Comparison of ENCODE assay signal across 17 cellular contexts in genomic region chr9:113542741-113543140, GRCh38.
DNase-seq lines count a peak whose midpoint lies in the region; ATAC-seq and TF ChIP-seq lines count a peak whose summit lies in the region.
"Had no signal": no experiment of that assay in that cellular context is flagged by ENCODE, and none has a peak within 500 bp of the region (broad histone marks: within the 10 kb centered on the region; RNA-seq: fewer than 3 reads in every experiment).

No MANE protein-coding gene starts in this region.

- H3T11ph ChIP-seq in H9 (ENCODE audit: low read length) = no peak overlapping the region

- H3F3A ChIP-seq in neural progenitor cell (ENCODE audit: low read depth) = no peaks in the 10 kb centered on the region

- H3K27me3 ChIP-seq in neural progenitor cell = no peaks in the 10 kb centered on the region
- no peaks in the 10 kb centered on the region for H3K27me3 ChIP-seq in H9 (ENCODE audit: insufficient read depth, low read length)
- H3K27me3 ChIP-seq: gastrocnemius medialis had no signal

- no peak overlapping the region for H3K4me3 Mint-ChIP-seq in activated CD8-positive, alpha-beta T cell treated with anti-CD3 and anti-CD28 coated beads for 36 hours
- H3K4me3 Mint-ChIP-seq in glutamatergic neuron (ENCODE audit: unreplicated experiment) (no peak overlapping the region), neural progenitor cell (no peak overlapping the region), H9 (no peak overlapping the region)
- H3K4me3 Mint-ChIP-seq: activated CD4-positive, alpha-beta T cell treated with anti-CD3 and anti-CD28 coated beads for 36 hours had no signal

- H3K27ac ChIP-seq in neural progenitor cell = no peak overlapping the region
- H3K27ac ChIP-seq in H9 (ENCODE audit: insufficient read length, low read depth, low read length) = no peak overlapping the region
- H3K27ac ChIP-seq: epithelial cell of prostate had no signal

- TF ChIP-seq CTCF in activated CD8-positive, alpha-beta T cell treated with anti-CD3 and anti-CD28 coated beads for 36 hours (IDR thresholded peaks at IDR 0.05) = no peak
- TF ChIP-seq CTCF in glutamatergic neuron (IDR thresholded peaks at IDR 0.05; ENCODE audit: partially characterized antibody, unreplicated experiment) (no peak), neural progenitor cell (IDR thresholded peaks at IDR 0.05) (no peak), H9 (conservative IDR thresholded peaks at IDR 0.05) (no peak)

- no peaks in the 10 kb centered on the region for H3K9me3 Mint-ChIP-seq in activated CD8-positive, alpha-beta T cell treated with anti-CD3 and anti-CD28 coated beads for 36 hours
- H3K9me3 Mint-ChIP-seq in glutamatergic neuron (ENCODE audit: unreplicated experiment) (peaks cover 11% of the 10 kb centered on the region), neural progenitor cell (no peaks in the 10 kb centered on the region), H9 (no peaks in the 10 kb centered on the region)

- WGBS in H9 (ENCODE audit: extremely low coverage, insufficient read length, low lambda C conversion rate) = no CpG with 5 or more reads among the region's 5 CpGs

- no peak overlapping the region for H4K5ac ChIP-seq in H9 (ENCODE audit: insufficient read length, low read depth, low read length)

- peak overlapping the region; percentile 36 for H3K27ac Mint-ChIP-seq in activated CD8-positive, alpha-beta T cell treated with anti-CD3 and anti-CD28 coated beads for 36 hours
- H3K27ac Mint-ChIP-seq in glutamatergic neuron (ENCODE audit: unreplicated experiment) (peak overlapping the region; percentile 82), neural progenitor cell (peak overlapping the region; percentile 95), H9 (peak overlapping the region in 1 of 3 experiments; percentile 57; a peak in 1 of 7 replicates)
- H3K27ac Mint-ChIP-seq: activated CD4-positive, alpha-beta T cell treated with anti-CD3 and anti-CD28 coated beads for 36 hours had no signal

- H4K91ac ChIP-seq in H9 (ENCODE audit: insufficient read length, low read depth, low read length) = no peak overlapping the region

- H3K23ac ChIP-seq in H9 (ENCODE audit: insufficient read length, low read depth, low read length) = no peak overlapping the region

- CTCF ChIA-PET in activated CD8-positive, alpha-beta T cell treated with anti-CD3 and anti-CD28 coated beads for 36 hours (lab: Charles Lee) = no interaction called here

- H4K20me1 ChIP-seq in neural progenitor cell (ENCODE audit: low read depth) (no peaks in the 10 kb centered on the region), H9 (ENCODE audit: control insufficient read depth, insufficient read depth, insufficient read length) (no peaks in the 10 kb centered on the region)

- no peaks in the 10 kb centered on the region for H3K79me2 ChIP-seq in neural progenitor cell (ENCODE audit: low read depth)
- no peaks in the 10 kb centered on the region for H3K79me2 ChIP-seq in H9 (ENCODE audit: insufficient read depth, low read length)

- no peak overlapping the region for H3K56ac ChIP-seq in H9 (ENCODE audit: insufficient read length, low read depth, low read length)

- intact Hi-C loops in activated CD8-positive, alpha-beta T cell treated with anti-CD3 and anti-CD28 coated beads for 36 hours (cut with micrococcal nuclease) = no loop called here

- H2BK20ac ChIP-seq in H9 (ENCODE audit: low read depth, low read length, poor library complexity, severe bottlenecking) = no peak overlapping the region

- peaks cover 51% of the 10 kb centered on the region for H3K36me3 Mint-ChIP-seq in activated CD8-positive, alpha-beta T cell treated with anti-CD3 and anti-CD28 coated beads for 36 hours (ENCODE audit: low read depth)
- no peaks in the 10 kb centered on the region for H3K36me3 Mint-ChIP-seq in glutamatergic neuron (ENCODE audit: unreplicated experiment)
- peaks cover 7% of the 10 kb centered on the region for H3K36me3 Mint-ChIP-seq in neural progenitor cell
- H3K36me3 Mint-ChIP-seq in H9 (ENCODE audit: insufficient read depth in 1 of 3, low read depth in 3 of 3) = peaks cover 0 to 7% (median 3%) of the 10 kb centered on the region in 3 experiments; a peak in 5 of 7 replicates

- H3K4me1 ChIP-seq in neural progenitor cell (peaks cover 9% of the 10 kb centered on the region), H9 (ENCODE audit: insufficient read depth, low read length) (no peaks in the 10 kb centered on the region)

- H2BK15ac ChIP-seq in H9 (ENCODE audit: low read depth, low read length) = no peak overlapping the region

- no peaks in the 10 kb centered on the region for H3K36me3 ChIP-seq in neural progenitor cell
- H3K36me3 ChIP-seq: gastrocnemius medialis had no signal

- no peak overlapping the region for H4K8ac ChIP-seq in H9 (replicated peaks; ENCODE audit: insufficient read length, low read depth, low read length)

- H2BK5ac ChIP-seq in H9 (ENCODE audit: insufficient read length, low read length) = no peak overlapping the region

- H2BK12ac ChIP-seq in H9 (ENCODE audit: insufficient read length, low read depth, low read length) = no peak overlapping the region

- H3K4me2 ChIP-seq in neural progenitor cell (no peak overlapping the region), H9 (ENCODE audit: insufficient read depth, insufficient read length, low read length) (no peak overlapping the region)
- H3K4me2 ChIP-seq: smooth muscle cell had no signal

- H3K79me1 ChIP-seq in H9 (ENCODE audit: insufficient read depth, low read depth, low read length, poor library complexity, severe bottlenecking) = no peaks in the 10 kb centered on the region

- H3K9ac ChIP-seq in neural progenitor cell (no peak overlapping the region), H9 (ENCODE audit: extremely low read depth, insufficient read length, low read length) (no peak overlapping the region)

- H2AK5ac ChIP-seq in H9 (ENCODE audit: insufficient read length, low read length) = no peak overlapping the region

- no peak overlapping the region for H2BK120ac ChIP-seq in H9 (ENCODE audit: low read depth, low read length, poor library complexity, severe bottlenecking)

- no peak for ATAC-seq in activated CD8-positive, alpha-beta T cell treated with anti-CD3 and anti-CD28 coated beads for 36 hours
- ATAC-seq: activated CD4-positive, alpha-beta T cell treated with anti-CD3 and anti-CD28 coated beads for 36 hours; gastrocnemius medialis had no signal

- H3K4me1 Mint-ChIP-seq in activated CD8-positive, alpha-beta T cell treated with anti-CD3 and anti-CD28 coated beads for 36 hours (ENCODE audit: low read depth) = peaks cover 32% of the 10 kb centered on the region
- H3K4me1 Mint-ChIP-seq in glutamatergic neuron (ENCODE audit: low read depth, unreplicated experiment) (peaks cover 39% of the 10 kb centered on the region), neural progenitor cell (peaks cover 63% of the 10 kb centered on the region), H9 (peaks cover 10 to 37% of the 10 kb centered on the region in 2 experiments)

- H3K14ac ChIP-seq in H9 (ENCODE audit: insufficient read depth, low read length) = no peak overlapping the region

- no peaks in the 10 kb centered on the region for H3K27me3 Mint-ChIP-seq in activated CD8-positive, alpha-beta T cell treated with anti-CD3 and anti-CD28 coated beads for 36 hours
- peaks cover 14% of the 10 kb centered on the region for H3K27me3 Mint-ChIP-seq in glutamatergic neuron (ENCODE audit: unreplicated experiment)
- H3K27me3 Mint-ChIP-seq in neural progenitor cell (ENCODE audit: insufficient read depth, low read depth) = peaks cover 9% of the 10 kb centered on the region
- no peaks in the 10 kb centered on the region for H3K27me3 Mint-ChIP-seq in H9 (ENCODE audit: low read depth)
- H3K27me3 Mint-ChIP-seq: activated CD4-positive, alpha-beta T cell treated with anti-CD3 and anti-CD28 coated beads for 36 hours had no signal

- no peak overlapping the region for H3K4ac ChIP-seq in H9 (ENCODE audit: low read depth, low read length)

- no peaks in the 10 kb centered on the region for H3K23me2 ChIP-seq in H9 (ENCODE audit: insufficient read length, low read depth, low read length, poor library complexity, severe bottlenecking)

- DNase-seq in OCI-M1 (lab: John Stamatoyannopoulos, UW) (peak; percentile 39), glutamatergic neuron (no peak), neural progenitor cell (ENCODE audit: low spot score) (no peak), H9 (no peak), NCI-H1417 treated with DMSO at 0.1 percent for 48 hours (lab: John Stamatoyannopoulos, UW) (no peak), COLO829 (ENCODE audit: low spot score) (no peak)
- DNase-seq in activated CD8-positive, alpha-beta T cell treated with anti-CD3 and anti-CD28 coated beads for 36 hours = no peak
- DNase-seq: activated CD4-positive, alpha-beta T cell treated with anti-CD3 and anti-CD28 coated beads for 36 hours; activated T-cell treated with anti-CD3 and anti-CD28 coated beads for 4 hours; gastrocnemius medialis; GF-D8; MM.1S; NCI-H1930; NCI-H510A treated with DMSO at 0.1 percent for 48 hours had no signal

- H3K18ac ChIP-seq in H9 (ENCODE audit: insufficient read length, low read depth, low read length) = no peak overlapping the region

- no peak overlapping the region for H3K4me3 ChIP-seq in neural progenitor cell
- H3K4me3 ChIP-seq: gastrocnemius medialis, smooth muscle cell, thoracic aorta had no signal

- POLR2A ChIA-PET in activated CD8-positive, alpha-beta T cell treated with anti-CD3 and anti-CD28 coated beads for 36 hours (lab: Charles Lee) = interaction anchor here (1.2 kb wide), 1 partner anchor 19 kb away, joined by 4 read pairs; no protein-coding TSS in a partner anchor

- H2AFZ ChIP-seq in neural progenitor cell (replicated peaks) (no peak overlapping the region), H9 (ENCODE audit: low read length) (no peak overlapping the region)

- H3K9me3 ChIP-seq in neural progenitor cell (ENCODE audit: low read depth) (no peaks in the 10 kb centered on the region), H9 (ENCODE audit: control insufficient read depth, low read depth, low read length) (no peaks in the 10 kb centered on the region)
- H3K9me3 ChIP-seq: gastrocnemius medialis, thoracic aorta had no signal
